18 cellular contexts compared by ENCODE assay signal in the genomic region with DNA sequence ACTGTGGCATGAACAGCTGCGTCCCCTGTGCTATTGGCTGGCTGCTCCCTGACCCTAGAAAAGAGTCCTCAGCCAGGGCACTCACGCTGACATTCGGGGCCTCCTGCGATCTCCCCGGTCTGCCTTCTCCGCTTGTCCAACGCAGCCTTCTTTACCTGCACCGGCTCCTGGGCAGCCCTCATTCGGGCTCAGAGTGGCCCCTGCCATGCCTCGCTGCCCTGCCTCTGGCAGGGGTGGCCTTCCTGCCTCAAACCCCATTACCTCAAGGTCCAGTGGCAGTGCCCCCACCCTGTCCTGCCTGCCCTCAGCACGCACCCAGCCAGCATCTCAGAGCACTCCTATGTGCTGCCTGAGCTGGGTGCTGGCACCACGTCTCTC.
A peak's percentile ranks its signal among the peaks of the same experiment; 100 is the strongest.
DNase-seq lines count a peak whose midpoint lies in the region; ATAC-seq and FAIRE-seq lines count a peak whose summit lies in the region.
"Had no signal": no experiment of that assay in that cellular context is flagged by ENCODE, and none has a peak within 500 bp of the region (broad histone marks: within the 10 kb centered on the region; RNA-seq: fewer than 3 reads in every experiment).

No MANE protein-coding gene starts in this region.

- H3K4me2 ChIP-seq in mesendoderm (ENCODE audit: low read length), result no peak overlapping the region
- H3K4me2 ChIP-seq: SK-N-SH had no signal

- H3K27ac ChIP-seq in muscle layer of colon (ENCODE audit: low read depth, low read length) (peak overlapping the region; percentile 66), subcutaneous abdominal adipose tissue (ENCODE audit: low read depth, low read length) (peak overlapping the region; percentile 67), mesendoderm (ENCODE audit: low read depth, low read length) (no peak overlapping the region)
- H3K27ac ChIP-seq: WERI-Rb-1 had no signal

- peak overlapping the region; percentile 77 for H3K27ac Mint-ChIP-seq in activated CD8-positive, alpha-beta T cell treated with anti-CD3 and anti-CD28 coated beads, Interleukin-2, amount 10 ng/mL, durations not matched to agents 7 days and 5 days

- no peak overlapping the region for H3K4ac ChIP-seq in mesendoderm (ENCODE audit: low read depth, low read length)

- H3K27me3 ChIP-seq in muscle layer of colon (ENCODE audit: control insufficient read depth in 1 of 2, insufficient read depth in 2 of 2, low read length in 2 of 2) (no peaks in the 10 kb centered on the region), subcutaneous abdominal adipose tissue (ENCODE audit: control insufficient read depth in 5 of 5, insufficient read depth in 4 of 5, low read length in 5 of 5) (no peaks in the 10 kb centered on the region), mesendoderm (ENCODE audit: insufficient read depth, low read length, poor library complexity) (no peaks in the 10 kb centered on the region)

- H3K9ac ChIP-seq in muscle layer of colon (ENCODE audit: low read length), result no peak overlapping the region
- no peak overlapping the region for H3K9ac ChIP-seq in subcutaneous abdominal adipose tissue (ENCODE audit: low read length in 5 of 5)
- H3K9ac ChIP-seq in mesendoderm (ENCODE audit: low read length), result no peak overlapping the region
- H3K9ac ChIP-seq: SK-N-SH had no signal

- no peak for DNase-seq in HTR-8/SVneo (ENCODE audit: insufficient read length, low spot score)
- DNase-seq in activated CD8-positive, alpha-beta T cell treated with anti-CD3 and anti-CD28 coated beads, Interleukin-2, amount 10 ng/mL, durations not matched to agents 7 days and 5 days, result no peak
- DNase-seq in Ammon's horn (ENCODE audit: low spot score), result no peak
- no peak for DNase-seq in mesendoderm
- DNase-seq: activated CD8-positive, alpha-beta memory T cell treated with anti-CD3 and anti-CD28 coated beads, Interleukin-2, amount 50 U/mL, for 48 hours; cortex of kidney; HCEC 1CT; NCI-H2171; stimulated activated CD4-positive, alpha-beta T cell treated with anti-CD3 and anti-CD28 coated beads, Interleukin-1b, Interleukin-23, amount 100 ng/mL, for 48 hours; stimulated activated CD8-positive, alpha-beta memory T cell treated with anti-CD3 and anti-CD28 coated beads, Interleukin-4, amount 100 ng/mL, for 48 hours; WERI-Rb-1 had no signal

- H2BK15ac ChIP-seq in mesendoderm (replicated peaks; ENCODE audit: low read depth), result no peak overlapping the region

- H4K5ac ChIP-seq in mesendoderm (ENCODE audit: low read length), result no peak overlapping the region

- no peak overlapping the region for H2BK5ac ChIP-seq in mesendoderm (ENCODE audit: low read length)

- H3K36me3 Mint-ChIP-seq in activated CD8-positive, alpha-beta T cell treated with anti-CD3 and anti-CD28 coated beads, Interleukin-2, amount 10 ng/mL, durations not matched to agents 7 days and 5 days (ENCODE audit: low read depth), result peaks cover 11% of the 10 kb centered on the region
- H3K36me3 Mint-ChIP-seq: activated naive CD8-positive, alpha-beta T cell had no signal

- H3K4me3 Mint-ChIP-seq in activated CD8-positive, alpha-beta T cell treated with anti-CD3 and anti-CD28 coated beads, Interleukin-2, amount 10 ng/mL, durations not matched to agents 7 days and 5 days, result no peak overlapping the region
- H3K4me3 Mint-ChIP-seq: activated naive CD8-positive, alpha-beta T cell had no signal

- H3K18ac ChIP-seq in mesendoderm (ENCODE audit: low read length), result no peak overlapping the region

- FAIRE-seq in HTR-8/SVneo (lab: Jason Lieb, UNC), result peak; percentile 13
- FAIRE-seq: G401.6 had no signal

- no peak overlapping the region for H3K56ac ChIP-seq in mesendoderm (ENCODE audit: low read length)

- no peak overlapping the region for H2AK5ac ChIP-seq in mesendoderm (ENCODE audit: low read length)

- no peak overlapping the region for H2BK120ac ChIP-seq in mesendoderm (ENCODE audit: low read depth, low read length)

- H3K79me1 ChIP-seq in mesendoderm (ENCODE audit: low read length), result no peaks in the 10 kb centered on the region

- no peak overlapping the region for H4K8ac ChIP-seq in mesendoderm (ENCODE audit: low read depth, low read length)

- H3K4me3 ChIP-seq in muscle layer of colon (ENCODE audit: low read depth in 1 of 2, low read length in 2 of 2), result no peak overlapping the region
- H3K4me3 ChIP-seq in subcutaneous abdominal adipose tissue (ENCODE audit: low read depth in 1 of 5, low read length in 5 of 5), result no peak overlapping the region
- H3K4me3 ChIP-seq in mesendoderm (ENCODE audit: low read length), result no peak overlapping the region

- no peak for ATAC-seq in activated CD8-positive, alpha-beta T cell treated with anti-CD3 and anti-CD28 coated beads, Interleukin-2, amount 10 ng/mL, durations not matched to agents 7 days and 5 days
- no peak for ATAC-seq in GM21367 (IDR thresholded peaks at IDR 0.05; ENCODE audit: unreplicated experiment)

- no peaks in the 10 kb centered on the region for H3K36me3 ChIP-seq in muscle layer of colon (ENCODE audit: insufficient read depth, low read length)
- H3K36me3 ChIP-seq in subcutaneous abdominal adipose tissue (ENCODE audit: control insufficient read depth in 5 of 5, insufficient read depth in 5 of 5, low read length in 5 of 5), result peaks cover 0 to 5% (median 3%) of the 10 kb centered on the region in 5 donors
- H3K36me3 ChIP-seq in mesendoderm (ENCODE audit: control insufficient read depth, insufficient read depth, low read length), result no peaks in the 10 kb centered on the region
- H3K36me3 ChIP-seq: WERI-Rb-1 had no signal

- no peaks in the 10 kb centered on the region for H3K27me3 Mint-ChIP-seq in activated CD8-positive, alpha-beta T cell treated with anti-CD3 and anti-CD28 coated beads, Interleukin-2, amount 10 ng/mL, durations not matched to agents 7 days and 5 days (ENCODE audit: low read depth)
- H3K27me3 Mint-ChIP-seq: activated naive CD8-positive, alpha-beta T cell had no signal

- no peaks in the 10 kb centered on the region for H3K9me3 Mint-ChIP-seq in activated CD8-positive, alpha-beta T cell treated with anti-CD3 and anti-CD28 coated beads, Interleukin-2, amount 10 ng/mL, durations not matched to agents 7 days and 5 days (ENCODE audit: insufficient read depth)
- H3K9me3 Mint-ChIP-seq: CD8-positive, alpha-beta memory T cell had no signal

- CTCF ChIA-PET in activated CD8-positive, alpha-beta T cell treated with anti-CD3 and anti-CD28 coated beads, Interleukin-2, amount 10 ng/mL, durations not matched to agents 7 days and 5 days (lab: Charles Lee), result interaction anchor here (1.7 kb wide), 1 partner anchor 118 kb away, joined by 5 read pairs; no protein-coding TSS in a partner anchor

- no peaks in the 10 kb centered on the region for H3K9me3 ChIP-seq in muscle layer of colon (ENCODE audit: low read length)
- H3K9me3 ChIP-seq in subcutaneous abdominal adipose tissue (ENCODE audit: control insufficient read depth in 5 of 5, low read length in 5 of 5), result no peaks in the 10 kb centered on the region
- H3K9me3 ChIP-seq: SK-N-SH had no signal

- no peak overlapping the region for H3K23ac ChIP-seq in mesendoderm (ENCODE audit: low read length)

- POLR2A ChIA-PET in activated CD8-positive, alpha-beta T cell treated with anti-CD3 and anti-CD28 coated beads, Interleukin-2, amount 10 ng/mL, durations not matched to agents 7 days and 5 days (lab: Charles Lee), result no interaction called here

- no peaks in the 10 kb centered on the region for H3K79me2 ChIP-seq in mesendoderm (ENCODE audit: control insufficient read depth, insufficient read depth, low read length)

- peaks cover 37% of the 10 kb centered on the region for H3K4me1 Mint-ChIP-seq in activated CD8-positive, alpha-beta T cell treated with anti-CD3 and anti-CD28 coated beads, Interleukin-2, amount 10 ng/mL, durations not matched to agents 7 days and 5 days (ENCODE audit: low read depth)

- no CpG with 5 or more reads among the region's 12 CpGs for WGBS in mesendoderm (ENCODE audit: extremely low coverage, insufficient coverage, low lambda C conversion rate)

- H3K4me1 ChIP-seq in muscle layer of colon (ENCODE audit: insufficient read depth, low read length) (peaks cover 53% of the 10 kb centered on the region), subcutaneous abdominal adipose tissue (ENCODE audit: control insufficient read depth in 5 of 5, insufficient read depth in 5 of 5, low read length in 5 of 5) (peaks cover 11 to 80% (median 65%) of the 10 kb centered on the region in 5 donors), mesendoderm (ENCODE audit: control insufficient read depth, low read depth, low read length) (no peaks in the 10 kb centered on the region)
